ENCODE assay signal across 7 cellular contexts in the genomic region with DNA sequence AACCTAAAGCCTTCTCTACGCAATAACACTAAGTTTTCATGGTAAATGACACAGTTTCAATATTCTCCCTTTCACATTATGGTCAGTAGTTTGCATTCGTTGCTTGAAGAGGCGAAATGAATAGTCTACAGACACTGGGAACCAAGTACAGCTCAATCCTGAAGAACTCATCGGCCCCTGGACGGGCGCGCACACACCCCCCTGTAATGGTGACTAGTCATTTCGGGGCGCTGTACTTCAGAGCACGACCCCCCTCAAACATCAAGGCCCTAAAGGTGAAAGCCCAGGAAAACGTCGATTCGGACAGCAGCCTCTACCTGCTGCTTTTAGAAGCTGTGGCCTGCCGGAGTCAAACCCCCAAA. TPM values are rescaled to one million over a fixed set of nuclear protein-coding genes. Genes with fewer than 3 reads are reported as not detected.
DNase-seq lines count a peak whose midpoint lies in the region; ATAC-seq and TF ChIP-seq lines count a peak whose summit lies in the region.

No MANE protein-coding gene starts in this region.

- no peaks in the 10 kb centered on the region for H3K9me3 ChIP-seq in vagina

- H3K4me1 ChIP-seq in vagina = peaks cover 56% of the 10 kb centered on the region

- no peaks in the 10 kb centered on the region for H3K36me3 ChIP-seq in vagina

- TF ChIP-seq CTCF in choroid plexus epithelial cell (conservative IDR thresholded peaks at IDR 0.05; ENCODE audit: low read depth, low read length) (no peak), vagina (IDR thresholded peaks at IDR 0.05) (no peak)

- H3K4me3 ChIP-seq in choroid plexus epithelial cell (ENCODE audit: low read depth, low read length) (peak overlapping the region; percentile 85), vagina (peak overlapping the region; percentile 91 to 95)

- intact Hi-C loops in vagina (cut with DNase I) = no loop called here

- TF ChIP-seq POLR2A in vagina (IDR thresholded peaks at IDR 0.05) = no peak

- ATAC-seq in HG03139 (IDR thresholded peaks at IDR 0.05; ENCODE audit: unreplicated experiment) = no peak

- no peaks in the 10 kb centered on the region for H3K27me3 ChIP-seq in vagina

- H3K27ac ChIP-seq in vagina = peak overlapping the region; percentile 98

- DNase-seq in GM19238 (ENCODE audit: insufficient read length, low spot score) = peak; percentile 5
- peak; percentile 17 for DNase-seq in NCI-H69 (lab: John Stamatoyannopoulos, UW)
- peak; percentile 30 for DNase-seq in choroid plexus epithelial cell (ENCODE audit: low read depth)
- peak; percentile 59 for DNase-seq in midbrain (lab: John Stamatoyannopoulos, UW)
- no peak for DNase-seq in vagina (ENCODE audit: extremely low spot score in 2 of 2)
- no peak for DNase-seq in middle frontal gyrus (ENCODE audit: extremely low spot score, low spot score)

RNA-seq across cellular contexts. Expression of a gene that starts 1.0 kb away (rescaled TPM):
- total RNA-seq in vagina = 71.2 TPM

RNA-seq across cellular contexts. Expression of a gene that starts 53.6 kb away (rescaled TPM):
- total RNA-seq in vagina = not detected

Comparison
In these comparisons a context has a peak if more than half of its experiments do, and no peak if none do; other contexts are left out.
1. DNase-seq: peak in GM19238 (single experiment), NCI-H69 (single experiment), choroid plexus epithelial cell (single experiment) and midbrain (single experiment); none in vagina (0 of 2) and middle frontal gyrus (single experiment).